In the genomic region with DNA sequence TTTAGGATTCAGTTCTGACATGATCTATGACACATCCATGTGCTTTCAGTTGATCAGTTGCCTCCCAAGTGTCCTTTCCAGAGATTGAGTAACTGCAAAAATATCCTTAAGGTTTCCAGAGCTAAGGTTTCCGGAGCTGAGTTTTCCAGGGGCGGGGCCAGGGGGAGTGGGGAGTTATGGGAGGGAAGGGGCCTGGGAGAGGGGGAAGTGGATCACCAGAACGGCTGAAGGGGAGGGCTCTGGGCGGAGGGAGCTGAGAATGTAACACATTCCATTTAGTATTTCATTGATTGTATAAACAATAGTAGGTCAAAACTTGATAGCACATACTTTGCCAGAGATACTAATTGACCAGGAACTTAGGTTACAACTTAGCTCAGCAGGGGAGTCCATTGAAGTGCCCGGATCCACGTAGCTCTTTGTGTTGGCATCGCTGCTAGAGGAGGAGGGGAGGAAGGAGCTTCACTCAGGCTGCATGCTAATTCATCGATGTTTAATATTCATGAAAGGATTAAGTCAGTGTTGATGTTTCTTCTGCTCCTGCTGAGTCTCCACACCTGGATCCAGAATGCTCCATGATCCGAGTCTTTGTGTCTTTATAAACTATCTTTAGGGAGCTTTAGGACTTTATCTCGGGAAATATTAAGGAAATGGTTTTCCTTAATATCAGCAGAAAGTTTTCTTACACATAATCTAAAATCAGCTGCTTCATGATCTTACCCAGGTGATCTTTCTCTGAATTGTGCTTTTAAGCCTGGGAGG, we compare ENCODE assay signal across 15 cellular contexts.
A peak's percentile ranks its signal among the peaks of the same experiment; 100 is the strongest.
DNase-seq lines count a peak whose midpoint lies in the region; ATAC-seq, FAIRE-seq and TF ChIP-seq lines count a peak whose summit lies in the region.
"Had no signal": no experiment of that assay in that cellular context is flagged by ENCODE, and none has a peak within 500 bp of the region (broad histone marks: within the 10 kb centered on the region; RNA-seq: fewer than 3 reads in every experiment).

No MANE protein-coding gene starts in this region.

- no peaks in the 10 kb centered on the region for H3K9me3 ChIP-seq in body of pancreas
- H3K9me3 ChIP-seq in iPS-20b (ENCODE audit: insufficient read depth, low read depth, low read length), result no peaks in the 10 kb centered on the region
- no peaks in the 10 kb centered on the region for H3K9me3 ChIP-seq in stomach
- no peaks in the 10 kb centered on the region for H3K9me3 ChIP-seq in HepG2 (ENCODE audit: low read length)
- no peaks in the 10 kb centered on the region for H3K9me3 ChIP-seq in colonic mucosa
- H3K9me3 ChIP-seq: psoas muscle, tibial artery had no signal

- H3K9me3 Mint-ChIP-seq in natural killer cell, result no peaks in the 10 kb centered on the region
- H3K9me3 Mint-ChIP-seq: IgD-negative memory B cell had no signal

- no peaks in the 10 kb centered on the region for H3K27me3 Mint-ChIP-seq in natural killer cell (ENCODE audit: low read depth in 2 of 2)
- H3K27me3 Mint-ChIP-seq: IgD-negative memory B cell had no signal

- H3K79me2 ChIP-seq in HepG2 (ENCODE audit: insufficient read depth, low read length), result no peaks in the 10 kb centered on the region

- peak; percentile 21 for DNase-seq in DMS 273 (lab: John Stamatoyannopoulos, UW; ENCODE audit: unreplicated experiment)
- no peak for DNase-seq in DMS 273 treated with DMSO at 0.1 percent for 48 hours (lab: John Stamatoyannopoulos, UW)
- DNase-seq in body of pancreas, result peak; percentile 54 to 63 (median 58)
- peak; percentile 48 for DNase-seq in stomach
- no peak for DNase-seq in HepG2 (ENCODE audit: low spot score)
- DNase-seq in colonic mucosa, result no peak
- DNase-seq in natural killer cell, result no peak
- DNase-seq: activated CD4-positive, alpha-beta T cell treated with anti-CD3 and anti-CD28 coated beads for 36 hours; activated naive CD4-positive, alpha-beta T cell; kidney; psoas muscle; tibial artery had no signal

- H3K27me3 ChIP-seq in body of pancreas (no peaks in the 10 kb centered on the region), iPS-20b (ENCODE audit: insufficient read depth, low read length) (no peaks in the 10 kb centered on the region), stomach (no peaks in the 10 kb centered on the region), HepG2 (ENCODE audit: control insufficient read depth in 1 of 2, insufficient read depth in 2 of 2, low read length in 2 of 2) (no peaks in the 10 kb centered on the region), colonic mucosa (no peaks in the 10 kb centered on the region)
- H3K27me3 ChIP-seq: tibial artery had no signal

- peaks cover 30% of the 10 kb centered on the region for H3K4me1 ChIP-seq in body of pancreas
- H3K4me1 ChIP-seq in iPS-20b (ENCODE audit: insufficient read depth, low read length), result peaks cover 71% of the 10 kb centered on the region
- H3K4me1 ChIP-seq in stomach, result peaks cover 19 to 31% (median 28%) of the 10 kb centered on the region in 4 donors
- no peaks in the 10 kb centered on the region for H3K4me1 ChIP-seq in HepG2 (ENCODE audit: insufficient read depth, low read length)
- no peaks in the 10 kb centered on the region for H3K4me1 ChIP-seq in colonic mucosa
- H3K4me1 ChIP-seq: tibial artery had no signal

- ATAC-seq in body of pancreas (peak; percentile 86), HepG2 (no peak), natural killer cell (no peak)
- ATAC-seq: activated CD4-positive, alpha-beta T cell treated with anti-CD3 and anti-CD28 coated beads for 36 hours had no signal

- H4K20me1 ChIP-seq in HepG2 (ENCODE audit: insufficient read depth, low read length), result no peaks in the 10 kb centered on the region

- H3K4me3 Mint-ChIP-seq in natural killer cell, result no peak overlapping the region
- H3K4me3 Mint-ChIP-seq: activated CD4-positive, alpha-beta T cell treated with anti-CD3 and anti-CD28 coated beads for 36 hours; IgD-negative memory B cell had no signal

- no peaks in the 10 kb centered on the region for H3K4me1 Mint-ChIP-seq in natural killer cell
- H3K4me1 Mint-ChIP-seq: activated CD4-positive, alpha-beta T cell treated with anti-CD3 and anti-CD28 coated beads for 36 hours; IgD-negative memory B cell had no signal

- no peak for TF ChIP-seq RAD21 in HepG2 (CRISPR knock-in tag; IDR thresholded peaks at IDR 0.05)

- BruUV-seq in HepG2 (replicated peaks; lab: Mats Ljungman, UMichigan), result no TSS peak

- H3K36me3 ChIP-seq in body of pancreas (replicated peaks in 1 of 2; ENCODE audit: insufficient read depth in 1 of 2, low read depth in 2 of 2), result peaks cover 0 to 6% of the 10 kb centered on the region in 2 donors
- peaks cover 15% of the 10 kb centered on the region; the same call in 1 of the 2 replicates for H3K36me3 ChIP-seq in iPS-20b (ENCODE audit: insufficient read depth, low read depth, low read length)
- H3K36me3 ChIP-seq in stomach, result peaks cover 3 to 69% (median 48%) of the 10 kb centered on the region in 4 donors
- H3K36me3 ChIP-seq in HepG2 (replicated peaks in 1 of 2; ENCODE audit: control insufficient read depth in 1 of 2, insufficient read depth in 2 of 2, low read length in 2 of 2), result peaks cover 3 to 79% of the 10 kb centered on the region in 2 experiments; a peak in 4 of 5 replicates
- H3K36me3 ChIP-seq in colonic mucosa, result peaks cover 4% of the 10 kb centered on the region
- H3K36me3 ChIP-seq: tibial artery had no signal

- no peak for TF ChIP-seq POLR2A in body of pancreas (IDR thresholded peaks at IDR 0.05)
- no peak for TF ChIP-seq POLR2A in stomach (IDR thresholded peaks at IDR 0.05)
- no peak for TF ChIP-seq POLR2A in HepG2 (IDR thresholded peaks at IDR 0.05; ENCODE audit: insufficient read depth in 1 of 2, low read depth in 2 of 2, low read length in 2 of 2)

- H2AFZ ChIP-seq in HepG2 (ENCODE audit: low read length), result no peak overlapping the region

- H3K27ac ChIP-seq in body of pancreas, result peak overlapping the region; percentile 25 to 70 (median 62)
- peak overlapping the region; percentile 1 for H3K27ac ChIP-seq in iPS-20b (ENCODE audit: low read length)
- H3K27ac ChIP-seq in stomach, result peak overlapping the region in 4 of 5 donors; percentile 38 to 57 (median 40)
- no peak overlapping the region for H3K27ac ChIP-seq in HepG2 (ENCODE audit: extremely low read length, insufficient read depth, low read length)
- no peak overlapping the region for H3K27ac ChIP-seq in colonic mucosa
- H3K27ac ChIP-seq: 22Rv1, tibial artery had no signal

- H3K4me2 ChIP-seq in HepG2 (ENCODE audit: low read depth, low read length), result no peak overlapping the region

- intact Hi-C loops in body of pancreas (cut with DNase I), result no loop called here
- intact Hi-C loops in stomach (cut with DNase I; ENCODE audit: low total_unique reads), result loop anchor here (5.0 kb wide), 1 partner anchor 48 kb away; no protein-coding TSS in a partner anchor
- intact Hi-C loops in HepG2 (cut with micrococcal nuclease; ENCODE audit: unreplicated experiment), result no loop called here
- intact Hi-C loops in colonic mucosa (cut with DNase I), result no loop called here
- intact Hi-C loops in natural killer cell (cut with micrococcal nuclease), result no loop called here

- TF ChIP-seq EP300 in stomach (IDR thresholded peaks at IDR 0.05), result no peak
- TF ChIP-seq EP300 in HepG2 (IDR thresholded peaks at IDR 0.05; ENCODE audit: low read depth in 2 of 2, low read length in 2 of 2), result no peak
- TF ChIP-seq EP300 in HepG2 (CRISPR knock-in tag; IDR thresholded peaks at IDR 0.05; ENCODE audit: borderline replicate concordance), result no peak

- 22 to 28% methylated on average over 10 of the region's 10 CpGs for WGBS in body of pancreas, 2 donors
- WGBS in stomach, 5 donors, result 18 to 41% (median 34%) methylated on average over 10 of the region's 10 CpGs
- WGBS in HepG2 (ENCODE audit: low lambda C conversion rate), result 95% methylated on average over 8 of the region's 10 CpGs

- in situ Hi-C loops in HepG2 (cut with HindIII; ENCODE audit: extremely low pct_ligation_motif_present, low pct_unique_long_range_greater_than_20kb), result no loop called here

- no peaks in the 10 kb centered on the region for H3K36me3 Mint-ChIP-seq in natural killer cell

- CTCF ChIA-PET in HepG2 (lab: Yijun Ruan, JAX; ENCODE audit: low intra/inter-chr PET ratio, low total read pairs), result no interaction called here

- FAIRE-seq in HepG2 (lab: Jason Lieb, UNC), result no peak
- FAIRE-seq: kidney had no signal

- no peak overlapping the region for H3K4me3 ChIP-seq in body of pancreas
- peak overlapping the region; percentile 73 for H3K4me3 ChIP-seq in iPS-20b (ENCODE audit: low read length)
- H3K4me3 ChIP-seq in stomach, result no peak overlapping the region
- H3K4me3 ChIP-seq in HepG2 (replicated peaks in 1 of 3; ENCODE audit: insufficient read depth in 1 of 3, low read depth in 2 of 3, low read length in 3 of 3), result no peak overlapping the region
- no peak overlapping the region for H3K4me3 ChIP-seq in colonic mucosa
- H3K4me3 ChIP-seq: psoas muscle, tibial artery had no signal

- peak overlapping the region; percentile 63; the same call in 1 of the 2 replicates for H3K9ac ChIP-seq in iPS-20b (ENCODE audit: low read depth, low read length)
- H3K9ac ChIP-seq in HepG2 (ENCODE audit: insufficient read depth, low read depth, low read length), result no peak overlapping the region
- no peak overlapping the region for H3K9ac ChIP-seq in colonic mucosa (ENCODE audit: low read depth in 2 of 2, low read length in 2 of 2)

- H3K27ac Mint-ChIP-seq in natural killer cell, result no peak overlapping the region
- H3K27ac Mint-ChIP-seq: activated CD4-positive, alpha-beta T cell treated with anti-CD3 and anti-CD28 coated beads for 36 hours; IgD-negative memory B cell had no signal

- POLR2A ChIA-PET in HepG2 (lab: Yijun Ruan, JAX), result interaction anchor here (0.7 kb wide), 1 partner anchor 13 kb away, joined by 4 read pairs; no protein-coding TSS in a partner anchor

- TF ChIP-seq CTCF in body of pancreas (IDR thresholded peaks at IDR 0.05), result no peak
- no peak for TF ChIP-seq CTCF in stomach (IDR thresholded peaks at IDR 0.05)
- TF ChIP-seq CTCF in HepG2 (CRISPR knock-in tag; IDR thresholded peaks at IDR 0.05), result no peak
- TF ChIP-seq CTCF in colonic mucosa (IDR thresholded peaks at IDR 0.05), result no peak
- TF ChIP-seq CTCF in natural killer cell (IDR thresholded peaks at IDR 0.05), result no peak

TF ChIP-seq in HepG2, 621 proteins besides CTCF, POLR2A, EP300 and RAD21:
- TF ChIP-seq ZNF577 (CRISPR knock-in tag; IDR thresholded peaks at IDR 0.05; ENCODE audit: borderline replicate concordance, low read depth), result no peak

Comparison
In these comparisons a context has a peak if more than half of its experiments do, and no peak if none do; other contexts are left out.
1. DNase-seq: peak in DMS 273 (single experiment), body of pancreas (4 of 4) and stomach (single experiment); none in DMS 273 treated with DMSO at 0.1 percent for 48 hours (single experiment), HepG2 (single experiment), colonic mucosa (single experiment) and natural killer cell (single experiment).
2. H3K27ac ChIP-seq: peak in body of pancreas (4 of 4), iPS-20b (single experiment) and stomach (4 of 5); none in HepG2 (single experiment) and colonic mucosa (single experiment).